ENCODE assay signal across 1 cellular context in genomic region chr20:22572023-22572422, GRCh38.
TF ChIP-seq lines count a peak whose summit lies in the region.

No MANE protein-coding gene starts in this region.

TF ChIP-seq in H1, 55 proteins besides CTCF, POLR2A, EP300 and RAD21:
- TF ChIP-seq BACH1 (IDR thresholded peaks at IDR 0.05; ENCODE audit: low read length) (no peak), EZH2 (IDR thresholded peaks at IDR 0.05; ENCODE audit: low read depth, low read length, severe bottlenecking) (peak; percentile 19), RXRA (IDR thresholded peaks at IDR 0.05; ENCODE audit: insufficient read depth, low read depth, low read length) (no peak), SIRT6 (IDR thresholded peaks at IDR 0.05; ENCODE audit: low read length) (no peak), RNF2 (IDR thresholded peaks at IDR 0.05; ENCODE audit: borderline replicate concordance, low read depth, low read length, missing control alignments, poor library complexity, severe bottlenecking) (peak; percentile 34)
